ENCODE assay signal across 25 cellular contexts in the genomic region with DNA sequence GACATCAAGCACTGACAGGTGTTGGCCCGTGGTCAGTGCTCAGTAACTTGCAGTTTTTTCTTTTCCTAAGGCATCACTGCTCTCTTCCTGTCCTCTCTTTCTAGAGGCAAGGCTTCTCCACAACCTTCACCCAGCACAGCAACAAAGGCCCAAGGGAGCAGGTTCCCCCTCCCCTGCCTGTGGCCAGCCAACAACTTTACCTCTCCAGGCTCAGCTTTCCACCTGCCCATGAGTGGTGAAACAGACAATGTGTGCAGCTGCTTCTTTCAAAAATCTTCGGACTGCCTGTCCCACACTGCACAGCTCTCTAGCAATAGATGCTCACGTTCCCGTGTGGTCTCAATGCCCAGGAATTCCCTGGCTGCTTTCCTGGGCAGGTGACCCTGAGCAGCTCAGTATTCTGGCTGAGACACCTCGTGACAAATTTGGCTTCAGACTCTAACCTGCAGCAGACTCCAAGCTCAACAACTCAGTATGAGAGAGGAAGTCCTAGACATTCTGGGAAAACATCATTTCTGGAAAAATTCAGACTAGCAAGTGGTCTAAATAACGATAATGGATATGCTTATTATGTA. TPM values are rescaled to one million over a fixed set of nuclear protein-coding genes. Genes with fewer than 3 reads are reported as not detected.
"Had no signal": no experiment of that assay in that cellular context is flagged by ENCODE, and none has a peak within 500 bp of the region (broad histone marks: within the 10 kb centered on the region; RNA-seq: fewer than 3 reads in every experiment).

No MANE protein-coding gene starts in this region.

- H3K9me3 Mint-ChIP-seq: activated CD4-positive, alpha-beta memory T cell treated with anti-CD3 and anti-CD28 coated beads, Interleukin-2, amount 10 ng/mL, durations not matched to agents 7 days and 5 days; activated naive CD4-positive, alpha-beta T cell treated with anti-CD3 and anti-CD28 coated beads, Interleukin-2, amount 50 U/mL, for 24 hours; naive thymus-derived CD4-positive, alpha-beta T cell; stimulated activated naive CD8-positive, alpha-beta T cell treated with anti-CD3 and anti-CD28 coated beads, Interleukin-15, Interleukin-2, amounts not matched to agents 100 ng/mL and 50 ng/mL, for 24 hours had no signal

- ATAC-seq: activated CD4-positive, alpha-beta T cell treated with anti-CD3 and anti-CD28 coated beads for 36 hours; gastrocnemius medialis; heart right ventricle; left lobe of liver; naive thymus-derived CD4-positive, alpha-beta T cell; right cardiac atrium; T-helper 17 cell had no signal

- H3K4me3 Mint-ChIP-seq: activated CD4-positive, alpha-beta memory T cell treated with anti-CD3 and anti-CD28 coated beads, Interleukin-2, amount 10 ng/mL, durations not matched to agents 7 days and 5 days; activated CD4-positive, alpha-beta T cell treated with anti-CD3 and anti-CD28 coated beads for 36 hours; activated naive CD4-positive, alpha-beta T cell treated with anti-CD3 and anti-CD28 coated beads, Interleukin-2, amount 50 U/mL, for 24 hours; stimulated activated naive CD8-positive, alpha-beta T cell treated with anti-CD3 and anti-CD28 coated beads, Interleukin-15, Interleukin-2, amounts not matched to agents 100 ng/mL and 50 ng/mL, for 24 hours; T-helper 17 cell had no signal

- H3K27ac Mint-ChIP-seq: activated CD4-positive, alpha-beta memory T cell treated with anti-CD3 and anti-CD28 coated beads, Interleukin-2, amount 10 ng/mL, durations not matched to agents 7 days and 5 days; activated CD4-positive, alpha-beta T cell treated with anti-CD3 and anti-CD28 coated beads for 36 hours; activated naive CD4-positive, alpha-beta T cell treated with anti-CD3 and anti-CD28 coated beads, Interleukin-2, amount 50 U/mL, for 24 hours; progenitor cell of endocrine pancreas; stimulated activated naive CD8-positive, alpha-beta T cell treated with anti-CD3 and anti-CD28 coated beads, Interleukin-15, Interleukin-2, amounts not matched to agents 100 ng/mL and 50 ng/mL, for 24 hours; T-helper 17 cell had no signal

- H3K9me3 ChIP-seq: breast epithelium, gastrocnemius medialis, heart right ventricle had no signal

- H3K4me3 ChIP-seq: breast epithelium, gastrocnemius medialis, heart right ventricle, skin epidermis had no signal

- H3K27ac ChIP-seq: breast epithelium, gastrocnemius medialis, heart right ventricle, skin epidermis had no signal

- DNase-seq: activated CD4-positive, alpha-beta memory T cell treated with anti-CD3 and anti-CD28 coated beads, Interleukin-2, amount 10 ng/mL, durations not matched to agents 7 days and 5 days; activated CD4-positive, alpha-beta T cell treated with anti-CD3 and anti-CD28 coated beads for 36 hours; activated CD8-positive, alpha-beta memory T cell treated with anti-CD3 and anti-CD28 coated beads, Interleukin-2, amount 50 U/mL, for 4 hours; activated effector memory CD4-positive, alpha-beta T cell treated with anti-CD3 and anti-CD28 coated beads, Interleukin-2, amount 50 U/mL, for 16 hours; activated T-cell treated with anti-CD3 and anti-CD28 coated beads, Interleukin-2, amount 50 U/mL, for 48 hours; dermis blood vessel endothelial cell; erythroblast; gastrocnemius medialis; heart right ventricle; naive thymus-derived CD4-positive, alpha-beta T cell; occipital lobe; right cardiac atrium; stimulated activated CD4-positive, alpha-beta T cell treated with anti-CD3 and anti-CD28 coated beads, Interleukin-4, amount 100 ng/mL, for 4 hours; T-helper 17 cell had no signal

- H3K4me1 ChIP-seq: breast epithelium had no signal

- H3K27me3 ChIP-seq: breast epithelium, gastrocnemius medialis had no signal

- H3K36me3 Mint-ChIP-seq: activated naive CD4-positive, alpha-beta T cell treated with anti-CD3 and anti-CD28 coated beads, Interleukin-2, amount 50 U/mL, for 24 hours; naive thymus-derived CD4-positive, alpha-beta T cell had no signal

- H3K36me3 ChIP-seq: breast epithelium, gastrocnemius medialis, heart right ventricle had no signal

RNA-seq across cellular contexts. Expression of a gene that starts 28.9 kb away (rescaled TPM):
- total RNA-seq: activated CD4-positive, alpha-beta memory T cell treated with anti-CD3 and anti-CD28 coated beads, Interleukin-2, amount 10 ng/mL, durations not matched to agents 7 days and 5 days; activated CD4-positive, alpha-beta T cell treated with anti-CD3 and anti-CD28 coated beads for 36 hours; breast epithelium; chondrocyte; dermis blood vessel endothelial cell; gastrocnemius medialis; left lobe of liver; lung microvascular endothelial cell; mononuclear cell; naive thymus-derived CD4-positive, alpha-beta T cell; T-helper 17 cell; temporal lobe; ureter had no signal
- polyA plus RNA-seq: heart right ventricle; naive thymus-derived CD4-positive, alpha-beta T cell had no signal
